Comparison of ENCODE assay signal across 28 cellular contexts in the genomic region with DNA sequence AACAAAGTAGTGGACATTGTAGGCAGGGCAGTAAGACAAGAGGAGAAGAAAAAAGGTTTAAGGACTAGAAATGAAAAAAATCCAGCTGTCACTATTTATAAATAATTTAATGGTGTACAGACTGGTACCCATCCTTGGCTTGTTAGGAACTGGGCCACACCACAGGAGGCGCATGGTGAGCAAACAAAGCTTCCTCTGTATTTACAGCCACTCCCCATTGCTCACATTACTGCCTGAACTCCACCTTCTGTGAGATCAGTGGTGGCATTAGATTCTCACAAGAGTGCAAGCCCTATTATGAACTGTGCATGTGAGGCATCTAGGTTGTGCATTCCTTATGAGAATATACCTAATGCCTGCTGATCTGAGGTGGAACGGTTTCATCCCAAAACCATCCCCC.
"Had no signal": no experiment of that assay in that cellular context is flagged by ENCODE, and none has a peak within 500 bp of the region (broad histone marks: within the 10 kb centered on the region; RNA-seq: fewer than 3 reads in every experiment).

No MANE protein-coding gene starts in this region.

- H3K4me3 ChIP-seq: cardiac muscle cell, MG63, Peyer's patch had no signal

- H3K4me1 ChIP-seq: Peyer's patch had no signal

- H3K36me3 Mint-ChIP-seq: brain, T-cell had no signal

- DNase-seq: activated B cell treated with CpG ODN at 0.5 μM for 24 hours; activated CD4-positive, alpha-beta memory T cell treated with anti-CD3 and anti-CD28 coated beads, Interleukin-2, amount 10 ng/mL, durations not matched to agents 7 days and 5 days; activated CD4-positive, alpha-beta T cell treated with anti-CD3 and anti-CD28 coated beads for 1 hour; activated CD4-positive, alpha-beta T cell treated with anti-CD3 and anti-CD28 coated beads, Interleukin-2, amount 10 ng/mL, durations not matched to agents 7 days and 5 days; activated gamma-delta T cell; activated naive CD4-positive, alpha-beta T cell treated with anti-CD3 and anti-CD28 coated beads for 36 hours; activated T-cell treated with anti-CD3 and anti-CD28 coated beads for 4 hours; activated T-cell treated with anti-CD3 and anti-CD28 coated beads, Interleukin-2, amount 50 U/mL, for 48 hours; amygdala; cerebellar nuclear complex; MG63; MV-4-11; NCI-H1092 treated with DMSO at 0.1 percent for 48 hours; NCI-H1417 treated with DMSO at 0.1 percent for 48 hours; NCI-H187 treated with DMSO at 0.1 percent for 48 hours; NCI-H2081 treated with DMSO at 0.1 percent for 48 hours; NCI-H2171 treated with DMSO at 0.1 percent for 48 hours; NCI-H226; Peyer's patch; Right ventricle myocardium superior; T-cell; T-helper 2 cell; T1000 had no signal

- H3K9me3 Mint-ChIP-seq: activated B cell treated with CpG ODN at 0.5 μM for 24 hours; activated CD4-positive, alpha-beta memory T cell treated with anti-CD3 and anti-CD28 coated beads, Interleukin-2, amount 10 ng/mL, durations not matched to agents 7 days and 5 days; activated CD4-positive, alpha-beta T cell treated with anti-CD3 and anti-CD28 coated beads, Interleukin-2, amount 10 ng/mL, durations not matched to agents 7 days and 5 days had no signal

- H3K27me3 ChIP-seq: cardiac muscle cell, MG63, Peyer's patch had no signal

- H3K4me3 Mint-ChIP-seq: activated B cell treated with CpG ODN at 0.5 μM for 24 hours; activated CD4-positive, alpha-beta memory T cell treated with anti-CD3 and anti-CD28 coated beads, Interleukin-2, amount 10 ng/mL, durations not matched to agents 7 days and 5 days; activated CD4-positive, alpha-beta T cell treated with anti-CD3 and anti-CD28 coated beads, Interleukin-2, amount 10 ng/mL, durations not matched to agents 7 days and 5 days; activated naive CD4-positive, alpha-beta T cell treated with anti-CD3 and anti-CD28 coated beads for 36 hours; activated naive CD8-positive, alpha-beta T cell; activated T-helper 17 cell treated with anti-CD3 and anti-CD28 coated beads, Interleukin-2, amount 50 U/mL, for 72 hours; brain; T-cell had no signal

- H3K9me3 ChIP-seq: MG63, Peyer's patch had no signal

- H3K27ac Mint-ChIP-seq: activated B cell treated with CpG ODN at 0.5 μM for 24 hours; activated CD4-positive, alpha-beta memory T cell treated with anti-CD3 and anti-CD28 coated beads, Interleukin-2, amount 10 ng/mL, durations not matched to agents 7 days and 5 days; activated CD4-positive, alpha-beta T cell treated with anti-CD3 and anti-CD28 coated beads, Interleukin-2, amount 10 ng/mL, durations not matched to agents 7 days and 5 days; activated naive CD4-positive, alpha-beta T cell treated with anti-CD3 and anti-CD28 coated beads for 36 hours; activated naive CD8-positive, alpha-beta T cell; activated T-helper 17 cell treated with anti-CD3 and anti-CD28 coated beads, Interleukin-2, amount 50 U/mL, for 72 hours; brain; T-cell had no signal

- H3K27me3 Mint-ChIP-seq: activated B cell treated with CpG ODN at 0.5 μM for 24 hours; activated CD4-positive, alpha-beta memory T cell treated with anti-CD3 and anti-CD28 coated beads, Interleukin-2, amount 10 ng/mL, durations not matched to agents 7 days and 5 days; activated CD4-positive, alpha-beta T cell treated with anti-CD3 and anti-CD28 coated beads, Interleukin-2, amount 10 ng/mL, durations not matched to agents 7 days and 5 days; activated naive CD8-positive, alpha-beta T cell; activated T-helper 17 cell treated with anti-CD3 and anti-CD28 coated beads, Interleukin-2, amount 50 U/mL, for 72 hours; brain; T-cell had no signal

- H3K36me3 ChIP-seq: cardiac muscle cell, MG63, Peyer's patch had no signal

- ATAC-seq: activated T-helper 17 cell treated with anti-CD3 and anti-CD28 coated beads, Interleukin-2, amount 50 U/mL, for 72 hours; T-cell had no signal

- H3K27ac ChIP-seq: cardiac muscle cell, Peyer's patch, RWPE1 had no signal

- H3K4me1 Mint-ChIP-seq: activated B cell treated with CpG ODN at 0.5 μM for 24 hours; activated CD4-positive, alpha-beta memory T cell treated with anti-CD3 and anti-CD28 coated beads, Interleukin-2, amount 10 ng/mL, durations not matched to agents 7 days and 5 days; activated CD4-positive, alpha-beta T cell treated with anti-CD3 and anti-CD28 coated beads, Interleukin-2, amount 10 ng/mL, durations not matched to agents 7 days and 5 days; activated T-helper 17 cell treated with anti-CD3 and anti-CD28 coated beads, Interleukin-2, amount 50 U/mL, for 72 hours; brain had no signal
